Comparison of ENCODE assay signal across 2 cellular contexts in the genomic region with DNA sequence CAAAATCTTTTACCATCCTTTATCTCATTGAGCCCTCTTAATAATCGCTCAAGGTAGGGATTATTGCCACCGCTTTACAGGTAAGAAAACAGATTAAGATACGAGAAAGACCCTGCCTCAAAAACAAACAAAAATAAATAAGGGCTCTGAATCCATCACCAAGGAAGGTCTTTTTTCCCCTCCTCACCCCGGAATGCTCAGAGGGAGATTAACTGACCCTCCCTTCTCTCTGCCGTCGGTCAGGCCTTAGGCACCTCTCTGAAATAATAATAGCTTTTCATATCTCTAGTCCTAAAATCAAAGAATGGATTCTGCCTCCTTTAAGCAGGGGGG.
A peak's percentile ranks its signal among the peaks of the same experiment; 100 is the strongest.
TF ChIP-seq lines count a peak whose summit lies in the region.

No MANE protein-coding gene starts in this region.

TF ChIP-seq in A549, 52 proteins besides CTCF, POLR2A, EP300 and RAD21:
- no peak for TF ChIP-seq CHD4 (IDR thresholded peaks at IDR 0.05; ENCODE audit: borderline replicate concordance)
- 0 out of 2 replicates have a peak, but pooled peaks have one; percentile 7 for TF ChIP-seq MYC (IDR thresholded peaks at IDR 0.05; ENCODE audit: borderline replicate concordance, low read length)

TF ChIP-seq in IMR-90, 13 proteins besides CTCF, POLR2A, EP300 and RAD21:
- TF ChIP-seq MAFK (IDR thresholded peaks at IDR 0.05; ENCODE audit: low read depth, low read length) (no peak), RFX5 (IDR thresholded peaks at IDR 0.05; ENCODE audit: low read depth, low read length) (no peak), SMC3 (IDR thresholded peaks at IDR 0.05; ENCODE audit: low read depth, low read length) (no peak), CHD1 (IDR thresholded peaks at IDR 0.05; ENCODE audit: low read depth, low read length) (no peak), RCOR1 (IDR thresholded peaks at IDR 0.05; ENCODE audit: insufficient replicate concordance, low read length) (no peak), MAZ (IDR thresholded peaks at IDR 0.05; ENCODE audit: borderline replicate concordance, low read depth, low read length) (no peak)
- TF ChIP-seq, protein P1, sequence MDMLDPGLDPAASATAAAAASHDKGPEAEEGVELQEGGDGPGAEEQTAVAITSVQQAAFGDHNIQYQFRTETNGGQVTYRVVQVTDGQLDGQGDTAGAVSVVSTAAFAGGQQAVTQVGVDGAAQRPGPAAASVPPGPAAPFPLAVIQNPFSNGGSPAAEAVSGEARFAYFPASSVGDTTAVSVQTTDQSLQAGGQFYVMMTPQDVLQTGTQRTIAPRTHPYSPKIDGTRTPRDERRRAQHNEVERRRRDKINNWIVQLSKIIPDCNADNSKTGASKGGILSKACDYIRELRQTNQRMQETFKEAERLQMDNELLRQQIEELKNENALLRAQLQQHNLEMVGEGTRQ (IDR thresholded peaks at IDR 0.05; ENCODE audit: low read depth, low read length) = no peak
- TF ChIP-seq, protein P2, sequence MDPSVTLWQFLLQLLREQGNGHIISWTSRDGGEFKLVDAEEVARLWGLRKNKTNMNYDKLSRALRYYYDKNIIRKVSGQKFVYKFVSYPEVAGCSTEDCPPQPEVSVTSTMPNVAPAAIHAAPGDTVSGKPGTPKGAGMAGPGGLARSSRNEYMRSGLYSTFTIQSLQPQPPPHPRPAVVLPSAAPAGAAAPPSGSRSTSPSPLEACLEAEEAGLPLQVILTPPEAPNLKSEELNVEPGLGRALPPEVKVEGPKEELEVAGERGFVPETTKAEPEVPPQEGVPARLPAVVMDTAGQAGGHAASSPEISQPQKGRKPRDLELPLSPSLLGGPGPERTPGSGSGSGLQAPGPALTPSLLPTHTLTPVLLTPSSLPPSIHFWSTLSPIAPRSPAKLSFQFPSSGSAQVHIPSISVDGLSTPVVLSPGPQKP (IDR thresholded peaks at IDR 0.05; ENCODE audit: borderline replicate concordance, low read depth, low read length) = no peak
